ENCODE assay signal across 16 cellular contexts in the genomic region with DNA sequence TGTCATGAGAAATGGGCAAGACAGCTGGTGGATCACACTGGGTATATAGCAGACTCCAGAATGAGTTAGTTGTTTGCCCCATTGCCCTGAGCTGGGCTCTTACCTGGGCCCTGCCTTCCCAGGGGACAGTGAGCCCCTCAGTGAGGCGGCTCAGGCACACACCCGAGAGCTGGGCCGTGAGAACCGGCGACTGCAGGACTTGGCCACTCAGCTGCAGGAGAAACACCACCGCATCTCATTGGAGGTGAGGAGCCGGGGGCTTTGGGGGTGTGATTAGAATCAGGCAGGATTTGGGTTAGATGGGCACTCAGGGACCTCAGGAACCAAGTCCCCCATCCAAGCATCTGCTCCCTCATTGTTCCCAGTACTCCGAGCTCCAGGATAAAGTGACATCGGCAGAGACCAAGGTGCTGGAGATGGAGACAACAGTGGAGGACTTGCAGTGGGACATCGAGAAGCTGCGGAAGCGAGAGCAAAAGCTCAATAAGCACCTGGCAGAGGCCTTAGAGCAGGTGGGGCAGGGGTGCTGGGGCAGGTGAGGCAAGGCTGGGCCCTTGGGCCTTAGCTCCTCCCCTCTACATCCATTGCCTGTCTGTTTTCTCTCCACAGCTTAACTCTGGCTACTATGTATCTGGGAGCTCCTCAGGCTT. TPM values are rescaled to one million over a fixed set of nuclear protein-coding genes. Genes with fewer than 3 reads are reported as not detected.
DNase-seq lines count a peak whose midpoint lies in the region; FAIRE-seq and TF ChIP-seq lines count a peak whose summit lies in the region.
"Had no signal": no experiment of that assay in that cellular context is flagged by ENCODE, and none has a peak within 500 bp of the region (broad histone marks: within the 10 kb centered on the region; RNA-seq: fewer than 3 reads in every experiment).

No MANE protein-coding gene starts in this region.

- no peaks in the 10 kb centered on the region for H3K9me3 ChIP-seq in kidney (ENCODE audit: control insufficient read depth in 1 of 2, low read length in 2 of 2)

- H3K9ac ChIP-seq in kidney (ENCODE audit: low read length in 2 of 2): no peak overlapping the region
- H3K9ac ChIP-seq: GM23248 had no signal

- FAIRE-seq in kidney (lab: Jason Lieb, UNC): no peak
- FAIRE-seq: G401.6, GM12891, H54 had no signal

- peaks cover 8 to 18% of the 10 kb centered on the region in 2 donors for H3K4me1 ChIP-seq in kidney (ENCODE audit: control insufficient read depth in 1 of 2, insufficient read depth in 1 of 2, low read depth in 1 of 2, low read length in 2 of 2)

- H3K4me3 Mint-ChIP-seq in CD14-positive monocyte: no peak overlapping the region
- peak overlapping the region; percentile 65 for H3K4me3 Mint-ChIP-seq in neural crest cell

- H3K36me3 Mint-ChIP-seq in CD14-positive monocyte (peaks cover 67 to 81% of the 10 kb centered on the region in 2 donors), neural crest cell (ENCODE audit: low read depth) (peaks cover 9% of the 10 kb centered on the region)

- peaks cover 31% of the 10 kb centered on the region for H3K4me1 Mint-ChIP-seq in CD14-positive monocyte
- H3K4me1 Mint-ChIP-seq in neural crest cell: peaks cover 28% of the 10 kb centered on the region

- in situ Hi-C loops in G401 (cut with HindIII; ENCODE audit: low sequenced_read_pairs): no loop called here

- H3K36me3 ChIP-seq in kidney (ENCODE audit: control insufficient read depth in 1 of 2, insufficient read depth in 2 of 2, low read length in 2 of 2): peaks cover 48 to 63% of the 10 kb centered on the region in 2 donors

- TF ChIP-seq CTCF in CD14-positive monocyte (IDR thresholded peaks at IDR 0.05): no peak
- TF ChIP-seq CTCF in kidney (IDR thresholded peaks at IDR 0.05; ENCODE audit: borderline replicate concordance, extremely low read depth, insufficient read depth): no peak
- TF ChIP-seq CTCF in neural crest cell (conservative IDR thresholded peaks at IDR 0.05): no peak

- DNase-seq in activated T-cell treated with anti-CD3 and anti-CD28 coated beads, Interleukin-2, amount 50 U/mL, for 1 hour: peak; percentile 10
- no peak for DNase-seq in activated T-cell treated with anti-CD3 and anti-CD28 coated beads, Interleukin-2, amount 50 U/mL, for 48 hours
- DNase-seq in CD14-positive monocyte (ENCODE audit: low spot score) (peak; percentile 37), kidney (peak; percentile 65), neural crest cell (ENCODE audit: low read depth, low spot score) (no peak), islet precursor cell (no peak), G401 (ENCODE audit: low spot score) (no peak)
- DNase-seq in activated CD4-positive, alpha-beta T cell treated with anti-CD3 and anti-CD28 coated beads for 1 hour: no peak
- DNase-seq: CD4-positive, alpha-beta memory T cell; DMS79; GM23248 had no signal

- H3K4me3 ChIP-seq in kidney (ENCODE audit: low read length in 2 of 2): no peak overlapping the region
- H3K4me3 ChIP-seq: GM23248 had no signal

- H3K27ac Mint-ChIP-seq in CD14-positive monocyte: peak overlapping the region in 1 of 7 donors; percentile 50
- H3K27ac Mint-ChIP-seq in neural crest cell (ENCODE audit: unreplicated experiment): no peak overlapping the region

- H3K9me3 Mint-ChIP-seq in CD14-positive monocyte (no peaks in the 10 kb centered on the region), neural crest cell (no peaks in the 10 kb centered on the region)
- H3K9me3 Mint-ChIP-seq: IgD-negative memory B cell had no signal

- H3K27me3 Mint-ChIP-seq in CD14-positive monocyte (ENCODE audit: low read depth in 3 of 3) (peaks cover 0 to 3% (median 0%) of the 10 kb centered on the region in 3 donors), neural crest cell (ENCODE audit: low read depth) (no peaks in the 10 kb centered on the region)
- H3K27me3 Mint-ChIP-seq: IgD-negative memory B cell had no signal

- intact Hi-C loops in CD14-positive monocyte (cut with micrococcal nuclease) (loop anchor here in 1 of 2 donors (5.0 to 10.0 kb wide), 3 partner anchors 42 to 160 kb away; a partner anchor contains a TSS), kidney (cut with DNase I) (no loop called here)

- H3K27ac ChIP-seq in kidney (ENCODE audit: low read depth in 2 of 2, low read length in 2 of 2): no peak overlapping the region
- H3K27ac ChIP-seq: 22Rv1, GM23248 had no signal

RNA-seq across cellular contexts. Expression of a gene that starts 2.8 kb away (rescaled TPM):
- 10 to 100 TPM; 14.8 to 34.9 TPM for polyA plus RNA-seq in CD14-positive monocyte
- 109 TPM for total RNA-seq in kidney
- 74.3 TPM for polyA plus RNA-seq in kidney (ENCODE audit: insufficient read depth, low read depth, low replicate concordance)
- 154 and 157 TPM in 2 replicates for total RNA-seq in neural crest cell
- 136 and 189 TPM in 2 replicates for total RNA-seq in G401 (2014; rRNA removed; shearing (Covaris generic))

RNA-seq across cellular contexts. Expression of a gene that starts 3.1 kb away (rescaled TPM):
- polyA plus RNA-seq in CD14-positive monocyte (1 to 10 TPM; 2.4 to 3.5 TPM), kidney (ENCODE audit: insufficient read depth, low read depth, low replicate concordance) (13.5 TPM)
- total RNA-seq in kidney (12.2 TPM), neural crest cell (14.4 and 18.5 TPM in 2 replicates)
- 2.4 and 6.5 TPM in 2 replicates for total RNA-seq in G401 (2014; rRNA removed; shearing (Covaris generic))

RNA-seq across cellular contexts. Expression of a gene that starts 16.7 kb away (rescaled TPM):
- polyA plus RNA-seq in CD14-positive monocyte (10 to 100 TPM; 45.4 to 54.2 TPM), kidney (ENCODE audit: insufficient read depth, low read depth, low replicate concordance) (34.9 TPM)
- total RNA-seq in kidney (27.8 TPM), neural crest cell (39.2 and 40.8 TPM in 2 replicates)
- total RNA-seq in G401 (2014; rRNA removed; shearing (Covaris generic)): 35.9 TPM in 2 replicates

RNA-seq across cellular contexts. Expression of a gene that starts 22.1 kb away (rescaled TPM):
- under 1 TPM; 0.27 to 0.73 TPM for polyA plus RNA-seq in CD14-positive monocyte
- 19.8 TPM for total RNA-seq in kidney
- 8.1 TPM for polyA plus RNA-seq in kidney (ENCODE audit: insufficient read depth, low read depth, low replicate concordance)
- total RNA-seq in neural crest cell: 41.0 and 41.4 TPM in 2 replicates
- 18.4 and 27.6 TPM in 2 replicates for total RNA-seq in G401 (2014; rRNA removed; shearing (Covaris generic))

Comparison
In these comparisons a context has a peak if more than half of its experiments do, and no peak if none do; other contexts are left out.
1. DNase-seq: peak in activated T-cell treated with anti-CD3 and anti-CD28 coated beads, Interleukin-2, amount 50 U/mL, for 1 hour (single experiment), CD14-positive monocyte (single experiment) and kidney (single experiment); none in activated T-cell treated with anti-CD3 and anti-CD28 coated beads, Interleukin-2, amount 50 U/mL, for 48 hours (0 of 2), neural crest cell (single experiment), activated CD4-positive, alpha-beta T cell treated with anti-CD3 and anti-CD28 coated beads for 1 hour (single experiment), islet precursor cell (single experiment) and G401 (single experiment).